21 cellular contexts compared by ENCODE assay signal in genomic region chr11:69663326-69663725, GRCh38. TPM values are rescaled to one million over a fixed set of nuclear protein-coding genes. Genes with fewer than 3 reads are reported as not detected.
DNase-seq lines count a peak whose midpoint lies in the region; ATAC-seq and TF ChIP-seq lines count a peak whose summit lies in the region.
"Had no signal": no experiment of that assay in that cellular context is flagged by ENCODE, and none has a peak within 500 bp of the region (broad histone marks: within the 10 kb centered on the region; RNA-seq: fewer than 3 reads in every experiment).

No MANE protein-coding gene starts in this region.

- DNase-seq in activated naive CD4-positive, alpha-beta T cell treated with anti-CD3 and anti-CD28 coated beads, Interleukin-2, amount 10 ng/mL, durations not matched to agents 7 days and 5 days: no peak
- DNase-seq in activated naive CD4-positive, alpha-beta T cell treated with anti-CD3 and anti-CD28 coated beads, Interleukin-2, amount 50 U/mL, for 72 hours (ENCODE audit: low spot score in 2 of 2): no peak
- DNase-seq in ecto neural progenitor cell (ENCODE audit: low spot score): peak; percentile 32
- no peak for DNase-seq in neuronal stem cell (ENCODE audit: low spot score)
- DNase-seq in NCI-H446 (lab: John Stamatoyannopoulos, UW): no peak
- DNase-seq in esophagus muscularis mucosa (ENCODE audit: extremely low spot score): no peak
- DNase-seq: BE2C; Calu3; CD4-positive, alpha-beta memory T cell; GF-D8; GOT3; MM.1S; NCI-H1092; NCI-H1436 treated with DMSO at 0.1 percent for 48 hours; NCI-H2029; NCI-H2171; NCI-H526 treated with DMSO at 0.1 percent for 48 hours had no signal

- H3K9me3 Mint-ChIP-seq in activated naive CD4-positive, alpha-beta T cell treated with anti-CD3 and anti-CD28 coated beads, Interleukin-2, amount 10 ng/mL, durations not matched to agents 7 days and 5 days: no peaks in the 10 kb centered on the region
- H3K9me3 Mint-ChIP-seq in activated naive CD4-positive, alpha-beta T cell treated with anti-CD3 and anti-CD28 coated beads, Interleukin-2, amount 50 U/mL, for 72 hours: no peaks in the 10 kb centered on the region
- H3K9me3 Mint-ChIP-seq: CD4-positive, alpha-beta memory T cell had no signal

- H2AK5ac ChIP-seq in neuronal stem cell (ENCODE audit: low read depth, low read length): peak overlapping the region; percentile 72

- H3K4me3 Mint-ChIP-seq in activated naive CD4-positive, alpha-beta T cell treated with anti-CD3 and anti-CD28 coated beads, Interleukin-2, amount 10 ng/mL, durations not matched to agents 7 days and 5 days: no peak overlapping the region
- H3K4me3 Mint-ChIP-seq: CD4-positive, alpha-beta memory T cell had no signal

- TF ChIP-seq EP300 in esophagus muscularis mucosa (IDR thresholded peaks at IDR 0.05): no peak

- peak overlapping the region; percentile 67 for H3K27ac Mint-ChIP-seq in activated naive CD4-positive, alpha-beta T cell treated with anti-CD3 and anti-CD28 coated beads, Interleukin-2, amount 10 ng/mL, durations not matched to agents 7 days and 5 days
- no peak overlapping the region for H3K27ac Mint-ChIP-seq in activated naive CD4-positive, alpha-beta T cell treated with anti-CD3 and anti-CD28 coated beads, Interleukin-2, amount 50 U/mL, for 72 hours

- CTCF ChIA-PET in activated naive CD4-positive, alpha-beta T cell treated with anti-CD3 and anti-CD28 coated beads, Interleukin-2, amount 10 ng/mL, durations not matched to agents 7 days and 5 days (lab: Charles Lee): interaction anchor here (1.0 kb wide), 1 partner anchor 563 kb away, joined by 3 read pairs; no protein-coding TSS in a partner anchor

- H3K4me3 ChIP-seq in neuronal stem cell (ENCODE audit: low read length in 2 of 2) (no peak overlapping the region), esophagus muscularis mucosa (no peak overlapping the region)
- H3K4me3 ChIP-seq: Peyer's patch had no signal

- no peak for ATAC-seq in activated naive CD4-positive, alpha-beta T cell treated with anti-CD3 and anti-CD28 coated beads, Interleukin-2, amount 50 U/mL, for 72 hours
- no peak for ATAC-seq in HG02938 (IDR thresholded peaks at IDR 0.05; ENCODE audit: unreplicated experiment)

- H2BK15ac ChIP-seq in neuronal stem cell (ENCODE audit: low read length): no peak overlapping the region

- H3K14ac ChIP-seq in neuronal stem cell (ENCODE audit: low read length): no peak overlapping the region

- H3K9ac ChIP-seq in neuronal stem cell (ENCODE audit: low read depth, low read length, poor library complexity): no peak overlapping the region

- TF ChIP-seq CTCF in esophagus muscularis mucosa (IDR thresholded peaks at IDR 0.05): no peak

- H4K8ac ChIP-seq in neuronal stem cell (ENCODE audit: low read depth, low read length): no peak overlapping the region

- H3K27ac ChIP-seq in neuronal stem cell (replicated peaks; ENCODE audit: low read length) (no peak overlapping the region), esophagus muscularis mucosa (replicated peaks in 1 of 4) (no peak overlapping the region)
- H3K27ac ChIP-seq: Peyer's patch had no signal

- no peaks in the 10 kb centered on the region for H3K79me1 ChIP-seq in neuronal stem cell (ENCODE audit: low read depth, low read length)

- H4K91ac ChIP-seq in neuronal stem cell (ENCODE audit: low read depth, low read length, poor library complexity): no peak overlapping the region

- H3K23ac ChIP-seq in neuronal stem cell (ENCODE audit: low read depth, low read length, poor library complexity): no peak overlapping the region

- no peaks in the 10 kb centered on the region for H3K4me1 Mint-ChIP-seq in activated naive CD4-positive, alpha-beta T cell treated with anti-CD3 and anti-CD28 coated beads, Interleukin-2, amount 10 ng/mL, durations not matched to agents 7 days and 5 days

- H2BK5ac ChIP-seq in neuronal stem cell (ENCODE audit: low read length): no peak overlapping the region

- no peak overlapping the region for H2BK120ac ChIP-seq in neuronal stem cell (ENCODE audit: low read depth, low read length)

- no peak for TF ChIP-seq POLR2A in esophagus muscularis mucosa (IDR thresholded peaks at IDR 0.05; ENCODE audit: low read depth)

- no peak overlapping the region for H3K4ac ChIP-seq in neuronal stem cell (ENCODE audit: low read length)

- H3K9me3 ChIP-seq in neuronal stem cell (replicated peaks in 1 of 2; ENCODE audit: control insufficient read depth in 2 of 2, insufficient read depth in 1 of 2, low read depth in 1 of 2, low read length in 2 of 2): no peaks in the 10 kb centered on the region
- H3K9me3 ChIP-seq in esophagus muscularis mucosa: no peaks in the 10 kb centered on the region
- H3K9me3 ChIP-seq: BE2C, Peyer's patch had no signal

- no peaks in the 10 kb centered on the region for H3K27me3 Mint-ChIP-seq in activated naive CD4-positive, alpha-beta T cell treated with anti-CD3 and anti-CD28 coated beads, Interleukin-2, amount 10 ng/mL, durations not matched to agents 7 days and 5 days
- H3K27me3 Mint-ChIP-seq: CD4-positive, alpha-beta memory T cell had no signal

- H3K27me3 ChIP-seq in neuronal stem cell (ENCODE audit: control insufficient read depth in 3 of 3, insufficient read depth in 3 of 3, low read depth in 1 of 3, low read length in 3 of 3) (no peaks in the 10 kb centered on the region), esophagus muscularis mucosa (no peaks in the 10 kb centered on the region)
- H3K27me3 ChIP-seq: BE2C, Peyer's patch had no signal

- H3K36me3 Mint-ChIP-seq in activated naive CD4-positive, alpha-beta T cell treated with anti-CD3 and anti-CD28 coated beads, Interleukin-2, amount 10 ng/mL, durations not matched to agents 7 days and 5 days: peaks cover 3% of the 10 kb centered on the region
- no peaks in the 10 kb centered on the region for H3K36me3 Mint-ChIP-seq in activated naive CD4-positive, alpha-beta T cell treated with anti-CD3 and anti-CD28 coated beads, Interleukin-2, amount 50 U/mL, for 72 hours

- H3K18ac ChIP-seq in neuronal stem cell (ENCODE audit: low read length): no peak overlapping the region

- no peak overlapping the region for H2BK12ac ChIP-seq in neuronal stem cell (ENCODE audit: low read length)

- H3K36me3 ChIP-seq in neuronal stem cell (replicated peaks in 1 of 2; ENCODE audit: control insufficient read depth in 2 of 2, insufficient read depth in 2 of 2, low read length in 2 of 2) (peaks cover 11 to 47% of the 10 kb centered on the region in 2 donors), esophagus muscularis mucosa (peaks cover 23 to 74% (median 63%) of the 10 kb centered on the region in 4 donors)

- no peak overlapping the region for H3K4me2 ChIP-seq in neuronal stem cell (ENCODE audit: insufficient read depth, low read length, poor library complexity, severe bottlenecking)

- WGBS in neuronal stem cell (ENCODE audit: extremely low coverage in 2 of 2, insufficient read length in 2 of 2, insufficient replicate concordance in 1 of 2), 2 donors: no CpG with 5 or more reads among the region's 6 CpGs
- 92% methylated on average over 6 of the region's 6 CpGs for WGBS in esophagus muscularis mucosa

- intact Hi-C loops in esophagus muscularis mucosa (cut with DNase I): no loop called here

- H2AFZ ChIP-seq in neuronal stem cell (ENCODE audit: low read length): no peak overlapping the region

- H3K4me1 ChIP-seq in neuronal stem cell (ENCODE audit: control insufficient read depth in 2 of 2, insufficient read depth in 1 of 2, low read depth in 1 of 2, low read length in 2 of 2) (peaks cover 8 to 17% of the 10 kb centered on the region in 2 donors), esophagus muscularis mucosa (no peaks in the 10 kb centered on the region)
- H3K4me1 ChIP-seq: BE2C, Peyer's patch had no signal

RNA-seq across cellular contexts. Expression of gene LTO1, which starts 11.8 kb away (rescaled TPM):
- 10 to 100 TPM; 19.1 to 21.0 TPM for total RNA-seq in activated naive CD4-positive, alpha-beta T cell treated with anti-CD3 and anti-CD28 coated beads, Interleukin-2, amount 50 U/mL, for 72 hours
- 13.6 TPM for polyA plus RNA-seq in neuronal stem cell (2013, experiment 1 of 2)
- polyA plus RNA-seq in neuronal stem cell (2013, experiment 2 of 2): 13.3 TPM
- total RNA-seq in esophagus muscularis mucosa: 10 to 100 TPM; 12.2 to 18.6 (median 14.1) TPM

RNA-seq across cellular contexts. Expression of gene CCND1, which starts 22.4 kb away (rescaled TPM):
- total RNA-seq in activated naive CD4-positive, alpha-beta T cell treated with anti-CD3 and anti-CD28 coated beads, Interleukin-2, amount 50 U/mL, for 72 hours: under 1 TPM; 0.16 to 0.39 TPM
- 56.5 TPM for polyA plus RNA-seq in neuronal stem cell (2013, experiment 1 of 2)
- polyA plus RNA-seq in neuronal stem cell (2013, experiment 2 of 2): 57.8 TPM
- 10 to 100 TPM; 54.4 to 92.7 (median 62.0) TPM for total RNA-seq in esophagus muscularis mucosa

RNA-seq across cellular contexts. Expression of gene FGF19, which starts 40.5 kb away (rescaled TPM):
- total RNA-seq in activated naive CD4-positive, alpha-beta T cell treated with anti-CD3 and anti-CD28 coated beads, Interleukin-2, amount 50 U/mL, for 72 hours: under 1 TPM in 1 of 2 donors, not detected in 1; 0.11 TPM
- polyA plus RNA-seq in neuronal stem cell (2013, experiment 1 of 2): 0.20 TPM
- polyA plus RNA-seq in neuronal stem cell (2013, experiment 2 of 2): 0.15 TPM
- total RNA-seq in esophagus muscularis mucosa: not detected
- total RNA-seq: A172; CD4-positive, alpha-beta memory T cell; Right ventricle myocardium superior had no signal
- polyA plus RNA-seq: CD4-positive, alpha-beta memory T cell had no signal

Comparison
In these comparisons a context has a peak if more than half of its experiments do, and no peak if none do; other contexts are left out.
1. RNA of gene CCND1, which starts 22.4 kb away (total RNA-seq): 54.4 to 92.7 TPM in esophagus muscularis mucosa; 0.16 to 0.39 TPM in activated naive CD4-positive, alpha-beta T cell treated with anti-CD3 and anti-CD28 coated beads, Interleukin-2, amount 50 U/mL, for 72 hours; every median in the first group is over 10 times any median in the second.